ENCODE assay signal across 8 cellular contexts in genomic region chr2:97011977-97012569, GRCh38. TPM values are rescaled to one million over a fixed set of nuclear protein-coding genes. Genes with fewer than 3 reads are reported as not detected.
DNase-seq lines count a peak whose midpoint lies in the region; ATAC-seq, FAIRE-seq and TF ChIP-seq lines count a peak whose summit lies in the region.

No MANE protein-coding gene starts in this region.

- no peak overlapping the region for H3K27ac ChIP-seq in mesenchymal stem cell (ENCODE audit: low read length, poor library complexity, severe bottlenecking)

- H3K4me1 ChIP-seq in mesenchymal stem cell (ENCODE audit: control insufficient read depth, insufficient read depth, low read depth, low read length): no peaks in the 10 kb centered on the region

- in situ Hi-C loops in T47D (cut with HindIII; ENCODE audit: low pct_unique_long_range_greater_than_20kb, low sequenced_read_pairs): no loop called here

- no peak overlapping the region for H3K14ac ChIP-seq in mesenchymal stem cell (ENCODE audit: low read length in 2 of 2)

- H2AK5ac ChIP-seq in mesenchymal stem cell (ENCODE audit: low read length, severe bottlenecking): no peak overlapping the region

- no peak overlapping the region for H2BK15ac ChIP-seq in mesenchymal stem cell (ENCODE audit: low read depth, poor library complexity, severe bottlenecking)

- H3K27me3 ChIP-seq in BJ (ENCODE audit: control insufficient read depth, insufficient read depth, low read length) (peaks cover 5% of the 10 kb centered on the region; the same call in 1 of the 2 replicates), mesenchymal stem cell (ENCODE audit: control insufficient read depth in 1 of 2, insufficient read depth in 1 of 2, low read length in 2 of 2) (peaks cover 16 to 39% of the 10 kb centered on the region in 2 experiments)

- no peak overlapping the region for H4K91ac ChIP-seq in mesenchymal stem cell (ENCODE audit: low read length)

- no peak for FAIRE-seq in GM19239 (lab: Jason Lieb, UNC)

- peak; percentile 22 for DNase-seq in BJ (ENCODE audit: low read depth)
- peak; percentile 69 for DNase-seq in GM12865 (ENCODE audit: low read depth)
- peak; percentile 53 to 71 for DNase-seq in NCI-H526 (lab: John Stamatoyannopoulos, UW)
- peak; percentile 6 to 78 for DNase-seq in T47D (ENCODE audit: low read depth in 1 of 2, low spot score in 1 of 2)
- peak; percentile 71 for DNase-seq in mesenchymal stem cell
- no peak for DNase-seq in GM19239 (ENCODE audit: insufficient read length, low spot score)

- no peak overlapping the region for H3K18ac ChIP-seq in mesenchymal stem cell (ENCODE audit: low read depth in 1 of 2, low read length in 2 of 2)

- no peak overlapping the region for H2AFZ ChIP-seq in mesenchymal stem cell (ENCODE audit: low read depth, low read length)

- WGBS in mesenchymal stem cell: 50% methylated on average over 1 of the region's 4 CpGs

- H3K9ac ChIP-seq in mesenchymal stem cell (ENCODE audit: low read length): no peak overlapping the region

- H2BK5ac ChIP-seq in mesenchymal stem cell (ENCODE audit: low read depth, low read length, poor library complexity, severe bottlenecking): no peak overlapping the region

- no peaks in the 10 kb centered on the region for H3K79me1 ChIP-seq in mesenchymal stem cell (replicated peaks; ENCODE audit: low read length, poor library complexity, severe bottlenecking)

- CTCF ChIA-PET in BJ (lab: Yijun Ruan, JAX): interaction anchor here (0.6 to 2.2 kb wide), 4 partner anchors 11 to 637 kb away, joined by 3 to 10 read pairs (median 6); partner anchors contain the start of gene ANKRD36

- H3K23ac ChIP-seq in mesenchymal stem cell (ENCODE audit: low read length in 2 of 2): no peak overlapping the region

- H3K4ac ChIP-seq in mesenchymal stem cell (ENCODE audit: low read depth in 1 of 2, low read length in 2 of 2): no peak overlapping the region

- H3K36me3 ChIP-seq in BJ (ENCODE audit: control insufficient read depth, insufficient read depth, low read length) (no peaks in the 10 kb centered on the region), mesenchymal stem cell (ENCODE audit: control insufficient read depth in 1 of 2, insufficient read depth in 2 of 2, low read depth in 1 of 2, low read length in 2 of 2) (no peaks in the 10 kb centered on the region)

- POLR2A ChIA-PET in BJ (lab: Charles Lee): no interaction called here

- no peak overlapping the region for H3K4me2 ChIP-seq in mesenchymal stem cell (ENCODE audit: low read length, poor library complexity, severe bottlenecking)

- H2BK120ac ChIP-seq in mesenchymal stem cell (ENCODE audit: low read depth, low read length): no peak overlapping the region

- H4K8ac ChIP-seq in mesenchymal stem cell (ENCODE audit: low read length): no peak overlapping the region

- TF ChIP-seq CTCF in BJ (IDR thresholded peaks at IDR 0.05; ENCODE audit: insufficient read depth, low read depth, low read length) (peak; percentile 50), GM12865 (IDR thresholded peaks at IDR 0.05; ENCODE audit: insufficient read depth, low read depth, low read length, missing control alignments) (peak; percentile 35)

- H3K4me3 ChIP-seq in BJ (ENCODE audit: low read depth, low read length) (no peak overlapping the region), GM12865 (ENCODE audit: low read depth, low read length) (no peak overlapping the region), mesenchymal stem cell (ENCODE audit: insufficient read depth in 1 of 2, low read depth in 1 of 2, low read length in 2 of 2) (no peak overlapping the region)

- ATAC-seq in HG02885 (IDR thresholded peaks at IDR 0.05; ENCODE audit: poor library complexity, unreplicated experiment) (no peak), HG03439 (IDR thresholded peaks at IDR 0.05; ENCODE audit: unreplicated experiment) (no peak)

- no peak overlapping the region for H2BK12ac ChIP-seq in mesenchymal stem cell (ENCODE audit: low read length in 2 of 2)

- H3K9me3 ChIP-seq in mesenchymal stem cell (ENCODE audit: control insufficient read depth, low read length): no peaks in the 10 kb centered on the region

RNA-seq across cellular contexts. Expression of gene FAM178B, which starts 25.7 kb away (rescaled TPM):
- not detected in 2 replicates for polyA plus RNA-seq in BJ (2011; rRNA removed)
- polyA minus RNA-seq in BJ (2011; rRNA and poly(A)+ RNA removed): not detected in 2 replicates
- polyA plus RNA-seq in mesenchymal stem cell (2013, experiment 1 of 2): not detected
- polyA plus RNA-seq in mesenchymal stem cell (2013, experiment 2 of 2): not detected
